16 cellular contexts compared by ENCODE assay signal in the genomic region with DNA sequence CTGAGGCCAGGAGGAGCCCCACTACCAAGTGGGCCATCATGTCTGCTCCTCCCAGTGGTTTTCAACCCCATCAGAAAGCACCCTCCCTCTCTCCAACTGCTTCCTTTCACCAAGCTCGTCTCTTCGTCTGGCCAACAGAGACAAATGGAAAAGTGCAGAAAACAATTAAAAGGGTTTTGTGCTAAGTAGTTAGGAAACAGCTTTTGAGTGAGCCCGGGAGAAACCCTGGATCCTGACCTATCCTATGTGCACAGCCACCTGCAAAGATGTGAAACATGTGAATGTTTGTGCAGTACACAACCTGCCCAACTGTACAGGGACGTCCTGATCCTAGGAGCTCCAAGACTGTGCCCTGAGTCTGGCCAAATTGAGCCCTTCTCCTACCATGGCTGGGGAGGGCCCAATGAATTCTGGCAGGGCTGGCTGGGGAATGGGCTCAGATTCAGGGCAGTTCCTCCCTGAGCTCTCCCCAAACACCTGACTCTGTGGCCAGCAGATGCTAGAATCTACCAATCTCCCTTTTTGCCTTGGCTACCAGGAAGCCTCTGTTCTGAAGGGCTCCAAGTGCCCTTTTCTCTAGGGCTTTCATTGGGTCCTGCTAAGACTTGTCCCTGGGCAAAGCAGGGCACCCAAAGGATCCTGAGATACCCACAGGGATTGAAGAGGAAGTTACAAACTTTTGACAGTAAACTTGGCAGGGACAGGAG. TPM values are rescaled to one million over a fixed set of nuclear protein-coding genes. Genes with fewer than 3 reads are reported as not detected.
DNase-seq lines count a peak whose midpoint lies in the region; ATAC-seq, FAIRE-seq and TF ChIP-seq lines count a peak whose summit lies in the region.
"Had no signal": no experiment of that assay in that cellular context is flagged by ENCODE, and none has a peak within 500 bp of the region (broad histone marks: within the 10 kb centered on the region; RNA-seq: fewer than 3 reads in every experiment).

No MANE protein-coding gene starts in this region.

- CTCF ChIA-PET in CD8-positive, alpha-beta T cell (lab: Charles Lee): interaction anchor here (0.6 to 4.3 kb wide), 6 partner anchors 15 to 104 kb away, joined by 3 to 24 read pairs (median 6); no protein-coding TSS in a partner anchor
- CTCF ChIA-PET in HepG2 (lab: Yijun Ruan, JAX; ENCODE audit: low intra/inter-chr PET ratio, low total read pairs): no interaction called here

- H3K4me2 ChIP-seq in HepG2 (ENCODE audit: low read depth, low read length): no peak overlapping the region

- H3K36me3 ChIP-seq in CD8-positive, alpha-beta T cell (ENCODE audit: insufficient read depth, low read length): peaks cover 50% of the 10 kb centered on the region
- peaks cover 0 to 4% of the 10 kb centered on the region in 2 donors for H3K36me3 ChIP-seq in prostate gland
- peaks cover 8 to 43% of the 10 kb centered on the region in 2 experiments; a peak in 4 of 5 replicates for H3K36me3 ChIP-seq in HepG2 (replicated peaks in 1 of 2; ENCODE audit: control insufficient read depth in 1 of 2, insufficient read depth in 2 of 2, low read length in 2 of 2)

- H3K4me1 Mint-ChIP-seq in CD8-positive, alpha-beta T cell (ENCODE audit: low read depth): peaks cover 50% of the 10 kb centered on the region
- peaks cover 2 to 14% (median 8%) of the 10 kb centered on the region in 3 donors for H3K4me1 Mint-ChIP-seq in IgD-negative memory B cell
- peaks cover 22% of the 10 kb centered on the region for H3K4me1 Mint-ChIP-seq in central memory CD8-positive, alpha-beta T cell

- H3K4me3 Mint-ChIP-seq in CD8-positive, alpha-beta T cell: peak overlapping the region; percentile 42
- H3K4me3 Mint-ChIP-seq in IgD-negative memory B cell: peak overlapping the region in 3 of 4 donors; percentile 16 to 51 (median 47)
- no peak overlapping the region for H3K4me3 Mint-ChIP-seq in central memory CD8-positive, alpha-beta T cell
- H3K4me3 Mint-ChIP-seq: stimulated activated naive CD8-positive, alpha-beta T cell treated with anti-CD3 and anti-CD28 coated beads, Interleukin-15, amount 100 ng/mL, for 72 hours had no signal

- no peaks in the 10 kb centered on the region for H4K20me1 ChIP-seq in HepG2 (ENCODE audit: insufficient read depth, low read length)

- TF ChIP-seq RAD21 in HepG2 (CRISPR knock-in tag; IDR thresholded peaks at IDR 0.05): no peak

- TF ChIP-seq CTCF in CD8-positive, alpha-beta T cell (IDR thresholded peaks at IDR 0.05): no peak
- TF ChIP-seq CTCF in prostate gland (IDR thresholded peaks at IDR 0.05): no peak
- TF ChIP-seq CTCF in coronary artery (IDR thresholded peaks at IDR 0.05): no peak
- no peak for TF ChIP-seq CTCF in HepG2 (CRISPR knock-in tag; IDR thresholded peaks at IDR 0.05)

- no peaks in the 10 kb centered on the region for H3K9me3 ChIP-seq in CD8-positive, alpha-beta T cell (ENCODE audit: low read length)
- no peaks in the 10 kb centered on the region for H3K9me3 ChIP-seq in prostate gland
- H3K9me3 ChIP-seq in HepG2 (ENCODE audit: low read length): no peaks in the 10 kb centered on the region
- H3K9me3 ChIP-seq: heart left ventricle had no signal

- no peak for TF ChIP-seq POLR2A in prostate gland (IDR thresholded peaks at IDR 0.05)
- 0 out of 4 replicates have a peak, but pooled peaks of 1 of the 2 experiments have one; percentile 11 for TF ChIP-seq POLR2A in HepG2 (IDR thresholded peaks at IDR 0.05; ENCODE audit: insufficient read depth in 1 of 2, low read depth in 2 of 2, low read length in 2 of 2)

- FAIRE-seq in HepG2 (lab: Jason Lieb, UNC): no peak

- POLR2A ChIA-PET in CD8-positive, alpha-beta T cell (lab: Charles Lee): interaction anchor here (1.6 to 4.7 kb wide), 2 partner anchors 9 to 15 kb away, joined by 5 to 85 read pairs; no protein-coding TSS in a partner anchor
- POLR2A ChIA-PET in HepG2 (lab: Yijun Ruan, JAX): interaction anchor here (3.6 kb wide), 1 partner anchor 18 kb away, joined by 21 read pairs; no protein-coding TSS in a partner anchor

- no peak overlapping the region for H3K27ac ChIP-seq in CD8-positive, alpha-beta T cell (ENCODE audit: low read depth, low read length)
- peak overlapping the region; percentile 71 to 90 for H3K27ac ChIP-seq in prostate gland
- H3K27ac ChIP-seq in coronary artery: no peak overlapping the region
- H3K27ac ChIP-seq in HepG2 (ENCODE audit: extremely low read length, insufficient read depth, low read length): no peak overlapping the region
- H3K27ac ChIP-seq: brain microvascular endothelial cell had no signal

- H3K27me3 ChIP-seq in CD8-positive, alpha-beta T cell (ENCODE audit: insufficient read depth, low read length): no peaks in the 10 kb centered on the region
- H3K27me3 ChIP-seq in prostate gland (replicated peaks; ENCODE audit: insufficient read depth) (no peaks in the 10 kb centered on the region), HepG2 (ENCODE audit: control insufficient read depth in 1 of 2, insufficient read depth in 2 of 2, low read length in 2 of 2) (no peaks in the 10 kb centered on the region)
- H3K27me3 ChIP-seq: brain microvascular endothelial cell, heart left ventricle had no signal

- H3K27me3 Mint-ChIP-seq in CD8-positive, alpha-beta T cell (ENCODE audit: low read depth): no peaks in the 10 kb centered on the region
- no peaks in the 10 kb centered on the region for H3K27me3 Mint-ChIP-seq in IgD-negative memory B cell
- no peaks in the 10 kb centered on the region for H3K27me3 Mint-ChIP-seq in central memory CD8-positive, alpha-beta T cell
- H3K27me3 Mint-ChIP-seq: stimulated activated naive CD8-positive, alpha-beta T cell treated with anti-CD3 and anti-CD28 coated beads, Interleukin-15, amount 100 ng/mL, for 72 hours had no signal

- peaks cover 45% of the 10 kb centered on the region for H3K36me3 Mint-ChIP-seq in CD8-positive, alpha-beta T cell
- H3K36me3 Mint-ChIP-seq in IgD-negative memory B cell: peaks cover 8% of the 10 kb centered on the region
- peaks cover 46% of the 10 kb centered on the region for H3K36me3 Mint-ChIP-seq in central memory CD8-positive, alpha-beta T cell (ENCODE audit: insufficient read depth)

- in situ Hi-C loops in HepG2 (cut with HindIII; ENCODE audit: extremely low pct_ligation_motif_present, low pct_unique_long_range_greater_than_20kb): no loop called here

- no peak for ATAC-seq in CD8-positive, alpha-beta T cell
- ATAC-seq in central memory CD8-positive, alpha-beta T cell (replicated peaks; ENCODE audit: extremely low read depth, poor library complexity, severe bottlenecking): no peak
- ATAC-seq in GM19455 (IDR thresholded peaks at IDR 0.05; ENCODE audit: unreplicated experiment) (no peak), HepG2 (no peak)
- ATAC-seq: activated CD4-positive, CD25-positive, alpha-beta regulatory T cell treated with anti-CD3 and anti-CD28 coated beads, Interleukin-2, amount 50 U/mL, for 24 hours; heart left ventricle; left lobe of liver had no signal

- WGBS in prostate gland: 38% methylated on average over 4 of the region's 4 CpGs
- WGBS in HepG2 (ENCODE audit: low lambda C conversion rate): 93% methylated on average over 4 of the region's 4 CpGs

- no peak for TF ChIP-seq EP300 in HepG2 (IDR thresholded peaks at IDR 0.05; ENCODE audit: low read depth in 2 of 2, low read length in 2 of 2)
- no peak for TF ChIP-seq EP300 in HepG2 (CRISPR knock-in tag; IDR thresholded peaks at IDR 0.05; ENCODE audit: borderline replicate concordance)

- DNase-seq in CD8-positive, alpha-beta T cell: no peak
- no peak for DNase-seq in central memory CD8-positive, alpha-beta T cell (ENCODE audit: low spot score in 2 of 2)
- no peak for DNase-seq in prostate gland (ENCODE audit: low spot score)
- no peak for DNase-seq in coronary artery (ENCODE audit: low spot score)
- DNase-seq in stimulated activated CD4-positive, alpha-beta T cell treated with anti-CD3 and anti-CD28 coated beads, Interleukin-4, amount 100 ng/mL, for 1 hour: no peak
- no peak for DNase-seq in HepG2 (ENCODE audit: low spot score)
- DNase-seq: brain microvascular endothelial cell; heart left ventricle; MV-4-11; NCI-H2171; stimulated activated naive CD8-positive, alpha-beta T cell treated with anti-CD3 and anti-CD28 coated beads, Interleukin-15, amount 100 ng/mL, for 72 hours; SW 1271 had no signal

- no peaks in the 10 kb centered on the region for H3K79me2 ChIP-seq in HepG2 (ENCODE audit: insufficient read depth, low read length)

- no peaks in the 10 kb centered on the region for H3K9me3 Mint-ChIP-seq in CD8-positive, alpha-beta T cell
- no peaks in the 10 kb centered on the region for H3K9me3 Mint-ChIP-seq in IgD-negative memory B cell
- H3K9me3 Mint-ChIP-seq in central memory CD8-positive, alpha-beta T cell: no peaks in the 10 kb centered on the region
- H3K9me3 Mint-ChIP-seq: stimulated activated naive CD8-positive, alpha-beta T cell treated with anti-CD3 and anti-CD28 coated beads, Interleukin-15, amount 100 ng/mL, for 72 hours had no signal

- peaks cover 69% of the 10 kb centered on the region for H3K4me1 ChIP-seq in CD8-positive, alpha-beta T cell (ENCODE audit: insufficient read depth, low read length)
- peaks cover 35% of the 10 kb centered on the region for H3K4me1 ChIP-seq in prostate gland (replicated peaks)
- H3K4me1 ChIP-seq in HepG2 (ENCODE audit: insufficient read depth, low read length): no peaks in the 10 kb centered on the region

- H3K9ac ChIP-seq in HepG2 (ENCODE audit: insufficient read depth, low read depth, low read length): no peak overlapping the region

- H2AFZ ChIP-seq in HepG2 (ENCODE audit: low read length): no peak overlapping the region

- no TSS peak for BruUV-seq in HepG2 (replicated peaks; lab: Mats Ljungman, UMichigan)

- no peak overlapping the region for H3K4me3 ChIP-seq in CD8-positive, alpha-beta T cell (ENCODE audit: low read depth, low read length)
- H3K4me3 ChIP-seq in prostate gland (no peak overlapping the region), coronary artery (no peak overlapping the region), HepG2 (replicated peaks in 1 of 3; ENCODE audit: insufficient read depth in 1 of 3, low read depth in 2 of 3, low read length in 3 of 3) (no peak overlapping the region)
- H3K4me3 ChIP-seq: heart left ventricle had no signal

- H3K27ac Mint-ChIP-seq in CD8-positive, alpha-beta T cell: peak overlapping the region; percentile 77
- H3K27ac Mint-ChIP-seq in IgD-negative memory B cell: peak overlapping the region; percentile 29 to 83 (median 76)
- H3K27ac Mint-ChIP-seq in central memory CD8-positive, alpha-beta T cell (ENCODE audit: low read depth): peak overlapping the region; percentile 62
- H3K27ac Mint-ChIP-seq: stimulated activated naive CD8-positive, alpha-beta T cell treated with anti-CD3 and anti-CD28 coated beads, Interleukin-15, amount 100 ng/mL, for 72 hours had no signal

- intact Hi-C loops in CD8-positive, alpha-beta T cell (cut with DNase I, micrococcal nuclease): no loop called here
- intact Hi-C loops in prostate gland (cut with DNase I) (no loop called here), HepG2 (cut with micrococcal nuclease; ENCODE audit: unreplicated experiment) (no loop called here)

RNA-seq across cellular contexts. Expression of a gene that starts 7.9 kb away (rescaled TPM):
- total RNA-seq in CD8-positive, alpha-beta T cell: 100 to 1,000 TPM; 637 to 677 TPM
- polyA plus RNA-seq in IgD-negative memory B cell (443 TPM), HepG2 (2011; rRNA removed) (189 and 246 TPM in 2 replicates)
- total RNA-seq in prostate gland (100 to 1,000 TPM; 546 to 767 TPM), HepG2 (2016; rRNA removed; fragmentation: Illumina TruSeq; extraction: Trizol) (51.6 and 62.8 TPM in 2 replicates)
- total RNA-seq in HepG2 (2016; cell fraction: cytosol; rRNA removed; fragmentation: Illumina TruSeq; extraction: Trizol; ENCODE audit: low read depth): 148 and 187 TPM in 2 replicates
- 41.9 and 63.2 TPM in 2 replicates for total RNA-seq in HepG2 (2016; cell fraction: insoluble cytoplasmic fraction; rRNA removed; fragmentation: Illumina TruSeq; extraction: Trizol)
- total RNA-seq in HepG2 (2016; cell fraction: membrane; rRNA removed; fragmentation: Illumina TruSeq; extraction: Trizol): 155 and 189 TPM in 2 replicates
- total RNA-seq in HepG2 (2016; cell fraction: nucleus; rRNA removed; fragmentation: Illumina TruSeq; extraction: Trizol): 29.0 and 32.6 TPM in 2 replicates
- polyA plus RNA-seq in HepG2 (2011; cell fraction: cytosol; rRNA removed): 170 and 253 TPM in 2 replicates
- 312 and 359 TPM in 2 replicates for polyA plus RNA-seq in HepG2 (2011; cell fraction: nucleus; rRNA removed)
- polyA plus RNA-seq in HepG2 (2012): 157 and 182 TPM in 2 replicates
- 365 and 380 TPM in 2 replicates for polyA plus RNA-seq in HepG2 (2016; cell fraction: cytosol; fragmentation: Illumina TruSeq; extraction: Trizol; ENCODE audit: low read depth)
- polyA plus RNA-seq in HepG2 (2016; cell fraction: insoluble cytoplasmic fraction; fragmentation: Illumina TruSeq; extraction: Trizol; ENCODE audit: low read depth): 90.9 and 108 TPM in 2 replicates
- 308 and 330 TPM in 2 replicates for polyA plus RNA-seq in HepG2 (2016; cell fraction: membrane; fragmentation: Illumina TruSeq; extraction: Trizol; ENCODE audit: low read depth)
- 105 and 117 TPM in 2 replicates for polyA plus RNA-seq in HepG2 (2016; cell fraction: nucleus; fragmentation: Illumina TruSeq; extraction: Trizol; ENCODE audit: insufficient read depth, low read depth)
- 213 and 462 TPM in 2 replicates for polyA minus RNA-seq in HepG2 (2011; rRNA and poly(A)+ RNA removed; ENCODE audit: low replicate concordance)
- 159 and 180 TPM in 2 replicates for polyA minus RNA-seq in HepG2 (2011; cell fraction: cytosol; rRNA and poly(A)+ RNA removed)
- 36.2 and 46.2 TPM in 2 replicates for polyA minus RNA-seq in HepG2 (2011; cell fraction: nucleus; rRNA and poly(A)+ RNA removed)

RNA-seq across cellular contexts. Expression of a gene that starts 25.3 kb away (rescaled TPM):
- 10 to 100 TPM; 12.1 to 15.4 TPM for total RNA-seq in CD8-positive, alpha-beta T cell
- polyA plus RNA-seq in IgD-negative memory B cell (0.56 TPM), HepG2 (2011; rRNA removed) (0.72 and 0.81 TPM in 2 replicates)
- total RNA-seq in prostate gland (10 to 100 TPM; 61.9 to 82.1 TPM), HepG2 (2016; rRNA removed; fragmentation: Illumina TruSeq; extraction: Trizol) (0.07 TPM in 1 of 2 replicates, not detected in the other)
- total RNA-seq in HepG2 (2016; cell fraction: cytosol; rRNA removed; fragmentation: Illumina TruSeq; extraction: Trizol; ENCODE audit: low read depth): not detected in 2 replicates
- total RNA-seq in HepG2 (2016; cell fraction: insoluble cytoplasmic fraction; rRNA removed; fragmentation: Illumina TruSeq; extraction: Trizol): not detected in 2 replicates
- total RNA-seq in HepG2 (2016; cell fraction: membrane; rRNA removed; fragmentation: Illumina TruSeq; extraction: Trizol): 0.14 and 0.15 TPM in 2 replicates
- total RNA-seq in HepG2 (2016; cell fraction: nucleus; rRNA removed; fragmentation: Illumina TruSeq; extraction: Trizol): not detected in 2 replicates
- 0.21 and 0.25 TPM in 2 replicates for polyA plus RNA-seq in HepG2 (2011; cell fraction: cytosol; rRNA removed)
- polyA plus RNA-seq in HepG2 (2011; cell fraction: nucleus; rRNA removed): 1.8 and 1.9 TPM in 2 replicates
- 0.67 and 0.75 TPM in 2 replicates for polyA plus RNA-seq in HepG2 (2012)
- polyA plus RNA-seq in HepG2 (2016; cell fraction: cytosol; fragmentation: Illumina TruSeq; extraction: Trizol; ENCODE audit: low read depth): 0.19 and 0.40 TPM in 2 replicates
- 0.13 TPM in 1 of 2 replicates, not detected in the other for polyA plus RNA-seq in HepG2 (2016; cell fraction: insoluble cytoplasmic fraction; fragmentation: Illumina TruSeq; extraction: Trizol; ENCODE audit: low read depth)
- 0.23 and 0.82 TPM in 2 replicates for polyA plus RNA-seq in HepG2 (2016; cell fraction: membrane; fragmentation: Illumina TruSeq; extraction: Trizol; ENCODE audit: low read depth)
- polyA plus RNA-seq in HepG2 (2016; cell fraction: nucleus; fragmentation: Illumina TruSeq; extraction: Trizol; ENCODE audit: insufficient read depth, low read depth): 0.56 TPM in 1 of 2 replicates, not detected in the other
- 1.3 and 12.9 TPM in 2 replicates for polyA minus RNA-seq in HepG2 (2011; rRNA and poly(A)+ RNA removed; ENCODE audit: low replicate concordance)
- 0.35 and 0.89 TPM in 2 replicates for polyA minus RNA-seq in HepG2 (2011; cell fraction: cytosol; rRNA and poly(A)+ RNA removed)
- 0.77 TPM in 1 of 2 replicates, not detected in the other for polyA minus RNA-seq in HepG2 (2011; cell fraction: nucleus; rRNA and poly(A)+ RNA removed)

RNA-seq across cellular contexts. Expression of a gene that starts 39.7 kb away (rescaled TPM):
- 1 to 10 TPM; 2.3 to 2.6 TPM for total RNA-seq in CD8-positive, alpha-beta T cell
- polyA plus RNA-seq in IgD-negative memory B cell (0.30 TPM), HepG2 (2011; rRNA removed) (16.0 and 16.8 TPM in 2 replicates)
- total RNA-seq in prostate gland (100 to 1,000 TPM in 1 of 2 donors, 10 to 100 TPM in 1; 61.3 to 117 TPM), HepG2 (2016; rRNA removed; fragmentation: Illumina TruSeq; extraction: Trizol) (18.8 and 26.8 TPM in 2 replicates)
- total RNA-seq in HepG2 (2016; cell fraction: cytosol; rRNA removed; fragmentation: Illumina TruSeq; extraction: Trizol; ENCODE audit: low read depth): 4.5 and 5.5 TPM in 2 replicates
- 16.2 and 28.2 TPM in 2 replicates for total RNA-seq in HepG2 (2016; cell fraction: insoluble cytoplasmic fraction; rRNA removed; fragmentation: Illumina TruSeq; extraction: Trizol)
- total RNA-seq in HepG2 (2016; cell fraction: membrane; rRNA removed; fragmentation: Illumina TruSeq; extraction: Trizol): 20.2 and 20.3 TPM in 2 replicates
- 13.2 and 15.8 TPM in 2 replicates for total RNA-seq in HepG2 (2016; cell fraction: nucleus; rRNA removed; fragmentation: Illumina TruSeq; extraction: Trizol)
- 18.0 and 19.4 TPM in 2 replicates for polyA plus RNA-seq in HepG2 (2011; cell fraction: cytosol; rRNA removed)
- 24.5 and 30.8 TPM in 2 replicates for polyA plus RNA-seq in HepG2 (2011; cell fraction: nucleus; rRNA removed)
- 21.5 and 25.5 TPM in 2 replicates for polyA plus RNA-seq in HepG2 (2012)
- polyA plus RNA-seq in HepG2 (2016; cell fraction: cytosol; fragmentation: Illumina TruSeq; extraction: Trizol; ENCODE audit: low read depth): 4.2 and 4.6 TPM in 2 replicates
- 25.9 and 33.9 TPM in 2 replicates for polyA plus RNA-seq in HepG2 (2016; cell fraction: insoluble cytoplasmic fraction; fragmentation: Illumina TruSeq; extraction: Trizol; ENCODE audit: low read depth)
- polyA plus RNA-seq in HepG2 (2016; cell fraction: membrane; fragmentation: Illumina TruSeq; extraction: Trizol; ENCODE audit: low read depth): 14.1 and 15.9 TPM in 2 replicates
- polyA plus RNA-seq in HepG2 (2016; cell fraction: nucleus; fragmentation: Illumina TruSeq; extraction: Trizol; ENCODE audit: insufficient read depth, low read depth): 31.1 and 31.9 TPM in 2 replicates
- polyA minus RNA-seq in HepG2 (2011; rRNA and poly(A)+ RNA removed; ENCODE audit: low replicate concordance): 36.6 and 52.6 TPM in 2 replicates
- polyA minus RNA-seq in HepG2 (2011; cell fraction: cytosol; rRNA and poly(A)+ RNA removed): 10.8 and 16.8 TPM in 2 replicates
- polyA minus RNA-seq in HepG2 (2011; cell fraction: nucleus; rRNA and poly(A)+ RNA removed): 6.7 and 7.1 TPM in 2 replicates

Comparison
In these comparisons a context has a peak if more than half of its experiments do, and no peak if none do; other contexts are left out.
1. H3K27ac ChIP-seq: peak in prostate gland (2 of 2); none in CD8-positive, alpha-beta T cell (single experiment), coronary artery (0 of 2) and HepG2 (single experiment).
2. RNA of a gene that starts 25.3 kb away (total RNA-seq): 61.9 to 82.1 TPM in prostate gland and 12.1 to 15.4 TPM in CD8-positive, alpha-beta T cell; 0.07 to 0.15 TPM in HepG2; every median in the first group is over 10 times any median in the second.
3. Peak in every context shown above with its lines, with median percentiles within 50 percentile points of each other: H3K27ac Mint-ChIP-seq.